8 cellular contexts compared by ENCODE assay signal in the genomic region with DNA sequence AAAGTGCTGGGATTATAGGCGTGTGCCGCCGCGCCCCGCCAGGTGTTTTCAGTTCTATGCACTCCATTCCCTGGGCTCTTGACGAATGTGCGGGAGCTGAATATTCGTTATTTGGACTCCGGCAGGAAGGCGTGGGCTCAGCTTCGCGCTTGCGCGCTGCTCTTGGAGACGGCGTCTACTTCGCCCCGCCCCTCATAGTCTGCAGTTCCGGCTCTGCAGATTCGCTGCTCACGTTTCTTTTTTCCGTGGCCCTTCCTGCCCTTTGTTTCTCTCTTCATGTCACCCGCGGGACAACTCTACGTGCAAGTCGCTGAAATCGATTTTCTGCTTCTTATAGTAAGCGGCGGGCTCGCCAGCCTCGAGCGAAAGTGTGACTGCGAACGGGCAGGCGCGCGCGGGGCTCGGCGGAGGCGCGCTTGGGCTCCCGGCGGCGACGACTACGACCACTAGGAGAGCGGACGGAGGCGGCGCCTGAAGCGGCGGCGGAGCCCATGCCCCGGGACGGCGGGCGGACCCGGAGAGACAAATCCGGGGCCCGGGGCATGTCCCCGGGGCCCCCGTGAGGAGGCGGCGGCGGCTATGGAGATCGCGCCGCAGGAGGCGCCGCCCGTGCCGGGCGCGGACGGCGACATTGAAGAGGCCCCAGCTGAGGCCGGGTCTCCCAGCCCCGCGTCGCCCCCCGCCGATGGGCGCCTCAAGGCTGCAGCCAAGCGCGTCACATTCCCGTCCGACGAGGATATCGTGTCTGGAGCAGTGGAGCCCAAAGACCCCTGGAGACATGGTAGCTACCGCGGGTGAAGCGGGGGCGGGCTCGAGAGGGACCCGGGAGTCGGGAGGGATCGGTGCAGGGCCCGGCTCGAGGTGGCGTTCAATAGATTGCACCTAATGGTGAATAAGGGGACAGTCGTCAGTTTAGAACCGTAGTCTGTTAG. TPM values are rescaled to one million over a fixed set of nuclear protein-coding genes. Genes with fewer than 3 reads are reported as not detected.
DNase-seq lines count a peak whose midpoint lies in the region; ATAC-seq and TF ChIP-seq lines count a peak whose summit lies in the region.

A gene with protein sequence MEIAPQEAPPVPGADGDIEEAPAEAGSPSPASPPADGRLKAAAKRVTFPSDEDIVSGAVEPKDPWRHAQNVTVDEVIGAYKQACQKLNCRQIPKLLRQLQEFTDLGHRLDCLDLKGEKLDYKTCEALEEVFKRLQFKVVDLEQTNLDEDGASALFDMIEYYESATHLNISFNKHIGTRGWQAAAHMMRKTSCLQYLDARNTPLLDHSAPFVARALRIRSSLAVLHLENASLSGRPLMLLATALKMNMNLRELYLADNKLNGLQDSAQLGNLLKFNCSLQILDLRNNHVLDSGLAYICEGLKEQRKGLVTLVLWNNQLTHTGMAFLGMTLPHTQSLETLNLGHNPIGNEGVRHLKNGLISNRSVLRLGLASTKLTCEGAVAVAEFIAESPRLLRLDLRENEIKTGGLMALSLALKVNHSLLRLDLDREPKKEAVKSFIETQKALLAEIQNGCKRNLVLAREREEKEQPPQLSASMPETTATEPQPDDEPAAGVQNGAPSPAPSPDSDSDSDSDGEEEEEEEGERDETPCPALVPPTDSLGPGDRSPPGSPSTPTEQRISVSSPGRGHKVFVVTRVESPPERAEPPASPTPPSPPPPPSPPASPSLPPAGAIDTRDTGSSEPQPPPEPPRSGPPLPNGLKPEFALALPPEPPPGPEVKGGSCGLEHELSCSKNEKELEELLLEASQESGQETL (plus strand): TSS at position 433 of the 932 bp plus-strand sequence. CDS start 147 bp downstream, at position 580.

- TF ChIP-seq CTCF in epithelial cell of esophagus (IDR thresholded peaks at IDR 0.05; ENCODE audit: insufficient read depth, low read depth, low read length, missing control alignments) = peak; percentile 8

- no peaks in the 10 kb centered on the region for H3K27me3 ChIP-seq in mononuclear cell (ENCODE audit: insufficient read depth, low read length)

- H3K4me3 ChIP-seq in epithelial cell of esophagus (ENCODE audit: low read length) (peak within 1 kb of the TSS; percentile 79), mononuclear cell (ENCODE audit: low read length) (peak within 1 kb of the TSS; percentile 86)

- peak; percentile 52 for ATAC-seq in GM21515 (IDR thresholded peaks at IDR 0.05; ENCODE audit: unreplicated experiment)

- peak; percentile 97 for DNase-seq in Caki2 (ENCODE audit: low read depth)
- peak; percentile 57 for DNase-seq in OCI-M2 (lab: John Stamatoyannopoulos, UW; ENCODE audit: unreplicated experiment)
- DNase-seq in activated T-cell treated with anti-CD3 and anti-CD28 coated beads for 24 hours (ENCODE audit: low read depth) = peak; percentile 89
- peak; percentile 99 for DNase-seq in epithelial cell of esophagus (ENCODE audit: low read depth)
- peak; percentile 82 to 88 for DNase-seq in stimulated activated CD8-positive, alpha-beta memory T cell treated with anti-CD3 and anti-CD28 coated beads, Interleukin-2, amount 100 ng/mL, for 48 hours (ENCODE audit: low read depth in 2 of 2)

- peak; percentile 87 for TF ChIP-seq EP300 in Ishikawa (IDR thresholded peaks at IDR 0.05; ENCODE audit: borderline replicate concordance)

- in situ Hi-C loops in Caki2 (cut with HindIII; ENCODE audit: low pct_unique_long_range_greater_than_20kb, low sequenced_read_pairs) = no loop called here

- H3K9me3 ChIP-seq in mononuclear cell (ENCODE audit: low read depth, low read length) = no peaks in the 10 kb centered on the region

- peak; percentile 6; the same call in 1 of the 2 replicates for TF ChIP-seq RAD21 in Ishikawa (IDR thresholded peaks at IDR 0.05; ENCODE audit: low read depth)

- H3K4me1 ChIP-seq in mononuclear cell (ENCODE audit: insufficient read depth, low read length) = peaks cover 55% of the 10 kb centered on the region

TF ChIP-seq in Ishikawa, 13 proteins besides CTCF, POLR2A, EP300 and RAD21:
- TF ChIP-seq TEAD4 (IDR thresholded peaks at IDR 0.05) (peak; percentile 54; the same call in 1 of the 2 replicates), ZBTB7A (IDR thresholded peaks at IDR 0.05; ENCODE audit: low read depth) (peak; percentile 64; the same call in 1 of the 2 replicates), CEBPB (IDR thresholded peaks at IDR 0.05) (no peak), EGR1 (IDR thresholded peaks at IDR 0.05) (peak; percentile 62), YY1 (IDR thresholded peaks at IDR 0.05; ENCODE audit: low read depth) (peak; percentile 75), CREB1 (IDR thresholded peaks at IDR 0.05; ENCODE audit: low read depth) (peak; percentile 45; the same call in 1 of the 2 replicates), TCF12 (IDR thresholded peaks at IDR 0.05; ENCODE audit: low read depth) (peak; percentile 63; the same call in 1 of the 2 replicates), NFIC (IDR thresholded peaks at IDR 0.05) (peak; percentile 48; the same call in 1 of the 2 replicates), FOXM1 (IDR thresholded peaks at IDR 0.05; ENCODE audit: borderline replicate concordance, low read depth) (peak; percentile 69; the same call in 1 of the 2 replicates), TAF1 (IDR thresholded peaks at IDR 0.05; ENCODE audit: low read depth) (peak; percentile 75)
- TF ChIP-seq, protein P1, sequence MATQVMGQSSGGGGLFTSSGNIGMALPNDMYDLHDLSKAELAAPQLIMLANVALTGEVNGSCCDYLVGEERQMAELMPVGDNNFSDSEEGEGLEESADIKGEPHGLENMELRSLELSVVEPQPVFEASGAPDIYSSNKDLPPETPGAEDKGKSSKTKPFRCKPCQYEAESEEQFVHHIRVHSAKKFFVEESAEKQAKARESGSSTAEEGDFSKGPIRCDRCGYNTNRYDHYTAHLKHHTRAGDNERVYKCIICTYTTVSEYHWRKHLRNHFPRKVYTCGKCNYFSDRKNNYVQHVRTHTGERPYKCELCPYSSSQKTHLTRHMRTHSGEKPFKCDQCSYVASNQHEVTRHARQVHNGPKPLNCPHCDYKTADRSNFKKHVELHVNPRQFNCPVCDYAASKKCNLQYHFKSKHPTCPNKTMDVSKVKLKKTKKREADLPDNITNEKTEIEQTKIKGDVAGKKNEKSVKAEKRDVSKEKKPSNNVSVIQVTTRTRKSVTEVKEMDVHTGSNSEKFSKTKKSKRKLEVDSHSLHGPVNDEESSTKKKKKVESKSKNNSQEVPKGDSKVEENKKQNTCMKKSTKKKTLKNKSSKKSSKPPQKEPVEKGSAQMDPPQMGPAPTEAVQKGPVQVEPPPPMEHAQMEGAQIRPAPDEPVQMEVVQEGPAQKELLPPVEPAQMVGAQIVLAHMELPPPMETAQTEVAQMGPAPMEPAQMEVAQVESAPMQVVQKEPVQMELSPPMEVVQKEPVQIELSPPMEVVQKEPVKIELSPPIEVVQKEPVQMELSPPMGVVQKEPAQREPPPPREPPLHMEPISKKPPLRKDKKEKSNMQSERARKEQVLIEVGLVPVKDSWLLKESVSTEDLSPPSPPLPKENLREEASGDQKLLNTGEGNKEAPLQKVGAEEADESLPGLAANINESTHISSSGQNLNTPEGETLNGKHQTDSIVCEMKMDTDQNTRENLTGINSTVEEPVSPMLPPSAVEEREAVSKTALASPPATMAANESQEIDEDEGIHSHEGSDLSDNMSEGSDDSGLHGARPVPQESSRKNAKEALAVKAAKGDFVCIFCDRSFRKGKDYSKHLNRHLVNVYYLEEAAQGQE (IDR thresholded peaks at IDR 0.05; ENCODE audit: low read depth) = no peak
- TF ChIP-seq, protein P2, sequence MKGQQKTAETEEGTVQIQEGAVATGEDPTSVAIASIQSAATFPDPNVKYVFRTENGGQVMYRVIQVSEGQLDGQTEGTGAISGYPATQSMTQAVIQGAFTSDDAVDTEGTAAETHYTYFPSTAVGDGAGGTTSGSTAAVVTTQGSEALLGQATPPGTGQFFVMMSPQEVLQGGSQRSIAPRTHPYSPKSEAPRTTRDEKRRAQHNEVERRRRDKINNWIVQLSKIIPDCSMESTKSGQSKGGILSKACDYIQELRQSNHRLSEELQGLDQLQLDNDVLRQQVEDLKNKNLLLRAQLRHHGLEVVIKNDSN (IDR thresholded peaks at IDR 0.05) = no peak
- TF ChIP-seq, protein P3, sequence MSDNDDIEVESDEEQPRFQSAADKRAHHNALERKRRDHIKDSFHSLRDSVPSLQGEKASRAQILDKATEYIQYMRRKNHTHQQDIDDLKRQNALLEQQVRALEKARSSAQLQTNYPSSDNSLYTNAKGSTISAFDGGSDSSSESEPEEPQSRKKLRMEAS (IDR thresholded peaks at IDR 0.05) = peak; percentile 90

RNA-seq across cellular contexts. Expression of the gene that starts here (rescaled TPM):
- 95.2 and 106 TPM in 2 replicates for total RNA-seq in Caki2 (2014; rRNA removed; shearing (Covaris generic); ENCODE audit: low replicate concordance)
- 14.0 TPM for total RNA-seq in mononuclear cell

Comparison
In these comparisons a context has a peak if more than half of its experiments do, and no peak if none do; other contexts are left out.
1. Peak in every context shown above with its lines: DNase-seq, ATAC-seq and H3K4me3 ChIP-seq.